1 cellular context compared by ENCODE assay signal in the genomic region with DNA sequence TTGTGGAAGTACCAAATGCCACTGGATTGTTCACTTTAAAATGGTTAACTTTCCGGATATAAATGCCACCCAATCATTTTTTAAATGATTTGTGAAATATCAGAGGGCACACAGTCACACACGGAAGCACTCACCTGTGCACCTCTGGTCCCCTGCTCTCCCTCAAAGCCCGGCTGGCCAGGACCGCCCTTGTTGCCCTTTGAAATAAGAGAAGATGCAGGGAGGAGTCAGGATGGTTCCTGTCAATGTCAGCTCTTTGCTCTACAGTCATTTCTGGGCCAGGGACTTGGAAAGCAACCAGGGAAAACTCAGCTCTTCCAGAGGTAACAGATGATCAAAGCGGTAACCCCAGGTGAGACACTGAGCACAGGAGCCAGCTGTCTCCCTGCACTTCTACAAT.
TF ChIP-seq lines count a peak whose summit lies in the region.

No MANE protein-coding gene starts in this region.

TF ChIP-seq in IMR-90, 13 proteins besides CTCF, POLR2A, EP300 and RAD21 (continued from another document):
- TF ChIP-seq CHD1 (IDR thresholded peaks at IDR 0.05; ENCODE audit: low read depth, low read length) (no peak), MAZ (IDR thresholded peaks at IDR 0.05; ENCODE audit: borderline replicate concordance, low read depth, low read length) (no peak), RCOR1 (IDR thresholded peaks at IDR 0.05; ENCODE audit: insufficient replicate concordance, low read length) (no peak), FOS (IDR thresholded peaks at IDR 0.05; ENCODE audit: low read depth, low read length) (no peak), RFX5 (IDR thresholded peaks at IDR 0.05; ENCODE audit: low read depth, low read length) (no peak), ELK1 (IDR thresholded peaks at IDR 0.05; ENCODE audit: borderline replicate concordance, low read depth, low read length) (no peak), USF2 (IDR thresholded peaks at IDR 0.05; ENCODE audit: low read depth, low read length) (no peak), CEBPB (IDR thresholded peaks at IDR 0.05; ENCODE audit: low read depth, low read length) (no peak)
TF ChIP-seq in IMR-90: peak in this region for 0.
